In genomic region chr6:48512396-48512795, GRCh38 we compare ENCODE assay signal across 20 cellular contexts.
DNase-seq lines count a peak whose midpoint lies in the region; ATAC-seq, FAIRE-seq and TF ChIP-seq lines count a peak whose summit lies in the region.
"Had no signal": no experiment of that assay in that cellular context is flagged by ENCODE, and none has a peak within 500 bp of the region (broad histone marks: within the 10 kb centered on the region; RNA-seq: fewer than 3 reads in every experiment).

No MANE protein-coding gene starts in this region.

- no peaks in the 10 kb centered on the region for H3K9me2 ChIP-seq in neural cell (ENCODE audit: insufficient read depth, low read length)

- peak; percentile 86 for TF ChIP-seq EP300 in neural cell (conservative IDR thresholded peaks at IDR 0.05; ENCODE audit: poor library complexity, severe bottlenecking)

- peak; percentile 37 for FAIRE-seq in A204.1 (lab: Jason Lieb, UNC)
- FAIRE-seq: A549, D721Med, G401.6, GM12891, GM19239 had no signal

- TF ChIP-seq CTCF in neural cell (IDR thresholded peaks at IDR 0.05; ENCODE audit: poor library complexity, severe bottlenecking): no peak

- no peak for ATAC-seq in HG03196 (IDR thresholded peaks at IDR 0.05; ENCODE audit: unreplicated experiment)
- ATAC-seq: A549; CD8-positive, alpha-beta T cell had no signal

- H3K27ac ChIP-seq in neural cell (ENCODE audit: low read length): peak overlapping the region; percentile 66
- H3K27ac ChIP-seq: A549; BLaER1 treated with 17β-estradiol and CSF1 and Interleukin-3, amounts not matched to agents 10 nM and 100 nM; C4-2B had no signal

- no peaks in the 10 kb centered on the region for H3K36me3 ChIP-seq in neural cell (ENCODE audit: insufficient read depth, low read length)
- H3K36me3 ChIP-seq: BLaER1 treated with 17β-estradiol and CSF1 and Interleukin-3, amounts not matched to agents 10 nM and 100 nM had no signal

- peak overlapping the region; percentile 41 for H3K4me2 ChIP-seq in neural cell (ENCODE audit: low read length)
- H3K4me2 ChIP-seq: A549; BLaER1 treated with 17β-estradiol and CSF1 and Interleukin-3, amounts not matched to agents 10 nM and 100 nM had no signal

- H3K27me3 ChIP-seq in neural cell (ENCODE audit: insufficient read depth, low read depth, low read length): no peaks in the 10 kb centered on the region
- H3K27me3 ChIP-seq: BLaER1 treated with 17β-estradiol and CSF1 and Interleukin-3, amounts not matched to agents 10 nM and 100 nM had no signal

- DNase-seq in NCI-H69 (lab: John Stamatoyannopoulos, UW) (peak; percentile 11), SHP77 (lab: John Stamatoyannopoulos, UW) (no peak)
- DNase-seq: 8988T; AML-193; Caco-2; Calu3; CD4-positive, alpha-beta T cell; CD8-positive, alpha-beta T cell; DMS79 treated with DMSO at 0.1 percent for 48 hours; GF-D8 had no signal

- no peaks in the 10 kb centered on the region for H4K20me1 ChIP-seq in neural cell (ENCODE audit: insufficient read depth)
- H4K20me1 ChIP-seq: BLaER1 treated with 17β-estradiol and CSF1 and Interleukin-3, amounts not matched to agents 10 nM and 100 nM had no signal

- H3K9ac ChIP-seq in neural cell (ENCODE audit: low read length): no peak overlapping the region
- H3K9ac ChIP-seq: BLaER1 treated with 17β-estradiol and CSF1 and Interleukin-3, amounts not matched to agents 10 nM and 100 nM had no signal

- no peak overlapping the region for H2AFZ ChIP-seq in neural cell (ENCODE audit: low read depth, low read length)

- no peaks in the 10 kb centered on the region for H3F3A ChIP-seq in neural cell (ENCODE audit: insufficient read depth, low read length, poor library complexity, severe bottlenecking)

- H3K4me3 ChIP-seq in neural cell (ENCODE audit: low read length): no peak overlapping the region
- H3K4me3 ChIP-seq: A549; BLaER1 treated with 17β-estradiol and CSF1 and Interleukin-3, amounts not matched to agents 10 nM and 100 nM had no signal

- H3K9me3 ChIP-seq in neural cell (ENCODE audit: low read length): no peaks in the 10 kb centered on the region
- H3K9me3 ChIP-seq: A549; BLaER1 treated with 17β-estradiol and CSF1 and Interleukin-3, amounts not matched to agents 10 nM and 100 nM; Caco-2 had no signal

- TF ChIP-seq RAD21 in neural cell (conservative IDR thresholded peaks at IDR 0.05): no peak

- H3K79me2 ChIP-seq in neural cell (replicated peaks; ENCODE audit: insufficient read depth, low read length): no peaks in the 10 kb centered on the region

TF ChIP-seq in neural cell, 6 proteins besides CTCF, POLR2A, EP300 and RAD21:
- TF ChIP-seq SMC3 (conservative IDR thresholded peaks at IDR 0.05; ENCODE audit: poor library complexity): no peak
- TF ChIP-seq POLR2AphosphoS5 (IDR thresholded peaks at IDR 0.05): peak; percentile 59
